ENCODE assay signal across 1 cellular context in the genomic region with DNA sequence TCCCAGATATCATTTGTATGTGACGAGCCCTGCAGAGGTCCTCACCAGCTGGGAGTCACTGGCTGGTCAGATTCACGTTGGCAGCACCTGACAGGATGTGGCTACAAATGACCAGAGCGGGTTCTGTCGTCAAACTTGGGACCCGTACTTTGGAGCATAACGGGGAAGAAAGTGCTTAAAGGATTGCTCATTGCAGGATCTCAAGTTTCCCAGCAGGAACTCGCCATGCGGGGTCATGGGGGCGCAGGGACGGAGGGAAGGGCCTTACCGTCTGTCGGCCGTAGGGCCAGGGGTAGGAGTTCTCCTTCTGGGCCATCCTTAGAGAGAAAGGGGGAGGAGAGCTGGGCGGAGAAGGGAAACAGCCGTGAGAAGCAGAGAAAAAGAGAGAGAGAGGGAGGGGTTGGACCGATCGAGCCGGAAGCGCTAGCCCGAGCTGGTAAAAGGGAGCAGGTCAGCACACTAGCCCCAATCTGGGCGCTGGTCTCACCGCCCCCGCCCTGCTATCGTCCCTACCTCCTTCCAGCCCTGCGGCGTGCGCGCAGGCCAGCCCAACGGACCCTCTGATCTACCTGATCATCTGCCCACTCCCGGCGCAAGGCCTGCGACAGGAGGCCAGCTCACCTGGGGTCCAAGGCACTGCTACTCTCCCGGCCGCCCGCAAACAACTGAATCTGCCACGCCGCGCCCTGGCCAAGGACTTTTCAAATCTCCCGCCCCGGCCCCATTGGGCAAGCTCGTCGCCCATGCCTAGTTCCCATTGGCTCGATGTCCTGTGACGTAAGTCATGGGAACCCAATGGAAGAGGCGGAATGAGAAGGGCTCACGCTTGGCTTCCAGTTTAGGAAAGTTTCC.
TF ChIP-seq lines count a peak whose summit lies in the region.

A gene (minus strand): TSS at position 667 of the 852 bp plus-strand sequence. CDS start 351 bp downstream, at position 316.

TF ChIP-seq in HepG2, 621 proteins besides CTCF, POLR2A, EP300 and RAD21 (continued from another document and continues in another):
- TF ChIP-seq, protein P1, sequence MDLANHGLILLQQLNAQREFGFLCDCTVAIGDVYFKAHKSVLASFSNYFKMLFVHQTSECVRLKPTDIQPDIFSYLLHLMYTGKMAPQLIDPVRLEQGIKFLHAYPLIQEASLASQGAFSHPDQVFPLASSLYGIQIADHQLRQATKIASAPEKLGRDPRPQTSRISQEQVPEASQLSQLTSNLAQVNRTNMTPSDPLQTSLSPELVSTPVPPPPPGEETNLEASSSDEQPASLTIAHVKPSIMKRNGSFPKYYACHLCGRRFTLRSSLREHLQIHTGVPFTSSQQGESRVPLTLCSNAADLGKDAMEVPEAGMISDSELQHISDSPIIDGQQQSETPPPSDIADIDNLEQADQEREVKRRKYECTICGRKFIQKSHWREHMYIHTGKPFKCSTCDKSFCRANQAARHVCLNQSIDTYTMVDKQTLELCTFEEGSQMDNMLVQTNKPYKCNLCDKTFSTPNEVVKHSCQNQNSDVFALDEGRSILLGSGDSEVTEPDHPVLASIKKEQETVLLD (CRISPR knock-in tag; IDR thresholded peaks at IDR 0.05; ENCODE audit: low read depth), result peak; percentile 66; the same call in 1 of the 2 replicates
- TF ChIP-seq, protein P2, sequence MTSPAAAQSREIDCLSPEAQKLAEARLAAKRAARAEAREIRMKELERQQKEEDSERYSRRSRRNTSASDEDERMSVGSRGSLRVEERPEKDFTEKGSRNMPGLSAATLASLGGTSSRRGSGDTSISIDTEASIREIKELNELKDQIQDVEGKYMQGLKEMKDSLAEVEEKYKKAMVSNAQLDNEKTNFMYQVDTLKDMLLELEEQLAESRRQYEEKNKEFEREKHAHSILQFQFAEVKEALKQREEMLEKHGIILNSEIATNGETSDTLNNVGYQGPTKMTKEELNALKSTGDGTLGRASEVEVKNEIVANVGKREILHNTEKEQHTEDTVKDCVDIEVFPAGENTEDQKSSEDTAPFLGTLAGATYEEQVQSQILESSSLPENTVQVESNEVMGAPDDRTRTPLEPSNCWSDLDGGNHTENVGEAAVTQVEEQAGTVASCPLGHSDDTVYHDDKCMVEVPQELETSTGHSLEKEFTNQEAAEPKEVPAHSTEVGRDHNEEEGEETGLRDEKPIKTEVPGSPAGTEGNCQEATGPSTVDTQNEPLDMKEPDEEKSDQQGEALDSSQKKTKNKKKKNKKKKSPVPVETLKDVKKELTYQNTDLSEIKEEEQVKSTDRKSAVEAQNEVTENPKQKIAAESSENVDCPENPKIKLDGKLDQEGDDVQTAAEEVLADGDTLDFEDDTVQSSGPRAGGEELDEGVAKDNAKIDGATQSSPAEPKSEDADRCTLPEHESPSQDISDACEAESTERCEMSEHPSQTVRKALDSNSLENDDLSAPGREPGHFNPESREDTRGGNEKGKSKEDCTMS (CRISPR knock-in tag; conservative IDR thresholded peaks at IDR 0.05), result no peak
- TF ChIP-seq, protein P3, sequence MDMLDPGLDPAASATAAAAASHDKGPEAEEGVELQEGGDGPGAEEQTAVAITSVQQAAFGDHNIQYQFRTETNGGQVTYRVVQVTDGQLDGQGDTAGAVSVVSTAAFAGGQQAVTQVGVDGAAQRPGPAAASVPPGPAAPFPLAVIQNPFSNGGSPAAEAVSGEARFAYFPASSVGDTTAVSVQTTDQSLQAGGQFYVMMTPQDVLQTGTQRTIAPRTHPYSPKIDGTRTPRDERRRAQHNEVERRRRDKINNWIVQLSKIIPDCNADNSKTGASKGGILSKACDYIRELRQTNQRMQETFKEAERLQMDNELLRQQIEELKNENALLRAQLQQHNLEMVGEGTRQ (IDR thresholded peaks at IDR 0.05; ENCODE audit: low read depth, low read length), result no peak
- TF ChIP-seq, protein P3 (CRISPR knock-in tag; IDR thresholded peaks at IDR 0.05; ENCODE audit: borderline replicate concordance), result 0 out of 2 replicates have a peak, but pooled peaks have one; percentile 21
- peak; percentile 23; the same call in 1 of the 2 replicates for TF ChIP-seq NCOA2 (CRISPR knock-in tag; IDR thresholded peaks at IDR 0.05)
- TF ChIP-seq ZNF776 (CRISPR knock-in tag; IDR thresholded peaks at IDR 0.05), result peak; percentile 44; the same call in 1 of the 2 replicates
- TF ChIP-seq, protein P4, sequence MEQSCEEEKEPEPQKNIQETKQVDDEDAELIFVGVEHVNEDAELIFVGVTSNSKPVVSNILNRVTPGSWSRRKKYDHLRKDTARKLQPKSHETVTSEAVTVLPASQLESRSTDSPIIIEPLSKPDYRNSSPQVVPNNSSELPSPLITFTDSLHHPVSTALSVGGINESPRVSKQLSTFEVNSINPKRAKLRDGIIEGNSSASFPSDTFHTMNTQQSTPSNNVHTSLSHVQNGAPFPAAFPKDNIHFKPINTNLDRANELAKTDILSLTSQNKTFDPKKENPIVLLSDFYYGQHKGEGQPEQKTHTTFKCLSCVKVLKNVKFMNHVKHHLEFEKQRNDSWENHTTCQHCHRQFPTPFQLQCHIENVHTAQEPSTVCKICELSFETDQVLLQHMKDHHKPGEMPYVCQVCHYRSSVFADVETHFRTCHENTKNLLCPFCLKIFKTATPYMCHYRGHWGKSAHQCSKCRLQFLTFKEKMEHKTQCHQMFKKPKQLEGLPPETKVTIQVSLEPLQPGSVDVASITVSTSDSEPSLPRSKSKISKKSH (CRISPR knock-in tag; IDR thresholded peaks at IDR 0.05; ENCODE audit: borderline replicate concordance), result no peak
- peak; percentile 99 for TF ChIP-seq MXD4 (CRISPR knock-in tag; IDR thresholded peaks at IDR 0.05)
- TF ChIP-seq, protein P5, sequence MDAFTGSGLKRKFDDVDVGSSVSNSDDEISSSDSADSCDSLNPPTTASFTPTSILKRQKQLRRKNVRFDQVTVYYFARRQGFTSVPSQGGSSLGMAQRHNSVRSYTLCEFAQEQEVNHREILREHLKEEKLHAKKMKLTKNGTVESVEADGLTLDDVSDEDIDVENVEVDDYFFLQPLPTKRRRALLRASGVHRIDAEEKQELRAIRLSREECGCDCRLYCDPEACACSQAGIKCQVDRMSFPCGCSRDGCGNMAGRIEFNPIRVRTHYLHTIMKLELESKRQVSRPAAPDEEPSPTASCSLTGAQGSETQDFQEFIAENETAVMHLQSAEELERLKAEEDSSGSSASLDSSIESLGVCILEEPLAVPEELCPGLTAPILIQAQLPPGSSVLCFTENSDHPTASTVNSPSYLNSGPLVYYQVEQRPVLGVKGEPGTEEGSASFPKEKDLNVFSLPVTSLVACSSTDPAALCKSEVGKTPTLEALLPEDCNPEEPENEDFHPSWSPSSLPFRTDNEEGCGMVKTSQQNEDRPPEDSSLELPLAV (CRISPR knock-in tag; conservative IDR thresholded peaks at IDR 0.05; ENCODE audit: low read depth), result no peak
- 0 out of 2 replicates have a peak, but pooled peaks have one; percentile 56 for TF ChIP-seq EED (CRISPR knock-in tag; IDR thresholded peaks at IDR 0.05)
- no peak for TF ChIP-seq MAZ (IDR thresholded peaks at IDR 0.05; ENCODE audit: borderline replicate concordance, low read depth, low read length)
- TF ChIP-seq MAZ (CRISPR knock-in tag; IDR thresholded peaks at IDR 0.05; ENCODE audit: low read depth), result 0 out of 2 replicates have a peak, but pooled peaks have one; percentile 20
- TF ChIP-seq, protein P6, sequence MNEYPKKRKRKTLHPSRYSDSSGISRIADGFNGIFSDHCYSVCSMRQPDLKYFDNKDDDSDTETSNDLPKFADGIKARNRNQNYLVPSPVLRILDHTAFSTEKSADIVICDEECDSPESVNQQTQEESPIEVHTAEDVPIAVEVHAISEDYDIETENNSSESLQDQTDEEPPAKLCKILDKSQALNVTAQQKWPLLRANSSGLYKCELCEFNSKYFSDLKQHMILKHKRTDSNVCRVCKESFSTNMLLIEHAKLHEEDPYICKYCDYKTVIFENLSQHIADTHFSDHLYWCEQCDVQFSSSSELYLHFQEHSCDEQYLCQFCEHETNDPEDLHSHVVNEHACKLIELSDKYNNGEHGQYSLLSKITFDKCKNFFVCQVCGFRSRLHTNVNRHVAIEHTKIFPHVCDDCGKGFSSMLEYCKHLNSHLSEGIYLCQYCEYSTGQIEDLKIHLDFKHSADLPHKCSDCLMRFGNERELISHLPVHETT (CRISPR knock-in tag; conservative IDR thresholded peaks at IDR 0.05), result no peak
- TF ChIP-seq, protein P7, sequence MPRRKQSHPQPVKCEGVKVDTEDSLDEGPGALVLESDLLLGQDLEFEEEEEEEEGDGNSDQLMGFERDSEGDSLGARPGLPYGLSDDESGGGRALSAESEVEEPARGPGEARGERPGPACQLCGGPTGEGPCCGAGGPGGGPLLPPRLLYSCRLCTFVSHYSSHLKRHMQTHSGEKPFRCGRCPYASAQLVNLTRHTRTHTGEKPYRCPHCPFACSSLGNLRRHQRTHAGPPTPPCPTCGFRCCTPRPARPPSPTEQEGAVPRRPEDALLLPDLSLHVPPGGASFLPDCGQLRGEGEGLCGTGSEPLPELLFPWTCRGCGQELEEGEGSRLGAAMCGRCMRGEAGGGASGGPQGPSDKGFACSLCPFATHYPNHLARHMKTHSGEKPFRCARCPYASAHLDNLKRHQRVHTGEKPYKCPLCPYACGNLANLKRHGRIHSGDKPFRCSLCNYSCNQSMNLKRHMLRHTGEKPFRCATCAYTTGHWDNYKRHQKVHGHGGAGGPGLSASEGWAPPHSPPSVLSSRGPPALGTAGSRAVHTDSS (CRISPR knock-in tag; conservative IDR thresholded peaks at IDR 0.05), result no peak
- TF ChIP-seq, protein P8, sequence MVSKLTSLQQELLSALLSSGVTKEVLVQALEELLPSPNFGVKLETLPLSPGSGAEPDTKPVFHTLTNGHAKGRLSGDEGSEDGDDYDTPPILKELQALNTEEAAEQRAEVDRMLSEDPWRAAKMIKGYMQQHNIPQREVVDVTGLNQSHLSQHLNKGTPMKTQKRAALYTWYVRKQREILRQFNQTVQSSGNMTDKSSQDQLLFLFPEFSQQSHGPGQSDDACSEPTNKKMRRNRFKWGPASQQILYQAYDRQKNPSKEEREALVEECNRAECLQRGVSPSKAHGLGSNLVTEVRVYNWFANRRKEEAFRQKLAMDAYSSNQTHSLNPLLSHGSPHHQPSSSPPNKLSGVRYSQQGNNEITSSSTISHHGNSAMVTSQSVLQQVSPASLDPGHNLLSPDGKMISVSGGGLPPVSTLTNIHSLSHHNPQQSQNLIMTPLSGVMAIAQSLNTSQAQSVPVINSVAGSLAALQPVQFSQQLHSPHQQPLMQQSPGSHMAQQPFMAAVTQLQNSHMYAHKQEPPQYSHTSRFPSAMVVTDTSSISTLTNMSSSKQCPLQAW (CRISPR knock-in tag; IDR thresholded peaks at IDR 0.05), result 0 out of 2 replicates have a peak, but pooled peaks have one; percentile 60
- no peak for TF ChIP-seq BRD4 (CRISPR knock-in tag; IDR thresholded peaks at IDR 0.05)
- no peak for TF ChIP-seq STAT5B (CRISPR knock-in tag; IDR thresholded peaks at IDR 0.05)
- no peak for TF ChIP-seq ZNF3 (CRISPR knock-in tag; IDR thresholded peaks at IDR 0.05)
- TF ChIP-seq, protein P9, sequence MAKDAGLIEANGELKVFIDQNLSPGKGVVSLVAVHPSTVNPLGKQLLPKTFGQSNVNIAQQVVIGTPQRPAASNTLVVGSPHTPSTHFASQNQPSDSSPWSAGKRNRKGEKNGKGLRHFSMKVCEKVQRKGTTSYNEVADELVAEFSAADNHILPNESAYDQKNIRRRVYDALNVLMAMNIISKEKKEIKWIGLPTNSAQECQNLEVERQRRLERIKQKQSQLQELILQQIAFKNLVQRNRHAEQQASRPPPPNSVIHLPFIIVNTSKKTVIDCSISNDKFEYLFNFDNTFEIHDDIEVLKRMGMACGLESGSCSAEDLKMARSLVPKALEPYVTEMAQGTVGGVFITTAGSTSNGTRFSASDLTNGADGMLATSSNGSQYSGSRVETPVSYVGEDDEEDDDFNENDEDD (CRISPR knock-in tag; IDR thresholded peaks at IDR 0.05; ENCODE audit: borderline replicate concordance), result peak; percentile 100
- TF ChIP-seq ZNF558 (CRISPR knock-in tag; IDR thresholded peaks at IDR 0.05; ENCODE audit: borderline replicate concordance), result peak; percentile 75; the same call in 1 of the 2 replicates
- TF ChIP-seq ZNF564 (CRISPR knock-in tag; IDR thresholded peaks at IDR 0.05), result no peak
- TF ChIP-seq THYN1 (CRISPR knock-in tag; IDR thresholded peaks at IDR 0.05; ENCODE audit: borderline replicate concordance, low read depth), result no peak
- no peak for TF ChIP-seq ZNF136 (CRISPR knock-in tag; IDR thresholded peaks at IDR 0.05; ENCODE audit: low read depth)
- TF ChIP-seq, protein P10, sequence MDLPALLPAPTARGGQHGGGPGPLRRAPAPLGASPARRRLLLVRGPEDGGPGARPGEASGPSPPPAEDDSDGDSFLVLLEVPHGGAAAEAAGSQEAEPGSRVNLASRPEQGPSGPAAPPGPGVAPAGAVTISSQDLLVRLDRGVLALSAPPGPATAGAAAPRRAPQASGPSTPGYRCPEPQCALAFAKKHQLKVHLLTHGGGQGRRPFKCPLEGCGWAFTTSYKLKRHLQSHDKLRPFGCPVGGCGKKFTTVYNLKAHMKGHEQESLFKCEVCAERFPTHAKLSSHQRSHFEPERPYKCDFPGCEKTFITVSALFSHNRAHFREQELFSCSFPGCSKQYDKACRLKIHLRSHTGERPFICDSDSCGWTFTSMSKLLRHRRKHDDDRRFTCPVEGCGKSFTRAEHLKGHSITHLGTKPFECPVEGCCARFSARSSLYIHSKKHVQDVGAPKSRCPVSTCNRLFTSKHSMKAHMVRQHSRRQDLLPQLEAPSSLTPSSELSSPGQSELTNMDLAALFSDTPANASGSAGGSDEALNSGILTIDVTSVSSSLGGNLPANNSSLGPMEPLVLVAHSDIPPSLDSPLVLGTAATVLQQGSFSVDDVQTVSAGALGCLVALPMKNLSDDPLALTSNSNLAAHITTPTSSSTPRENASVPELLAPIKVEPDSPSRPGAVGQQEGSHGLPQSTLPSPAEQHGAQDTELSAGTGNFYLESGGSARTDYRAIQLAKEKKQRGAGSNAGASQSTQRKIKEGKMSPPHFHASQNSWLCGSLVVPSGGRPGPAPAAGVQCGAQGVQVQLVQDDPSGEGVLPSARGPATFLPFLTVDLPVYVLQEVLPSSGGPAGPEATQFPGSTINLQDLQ (CRISPR knock-in tag; IDR thresholded peaks at IDR 0.05), result 0 out of 2 replicates have a peak, but pooled peaks have one; percentile 75
- TF ChIP-seq NFATC3 (CRISPR knock-in tag; IDR thresholded peaks at IDR 0.05), result 0 out of 2 replicates have a peak, but pooled peaks have one; percentile 17
- no peak for TF ChIP-seq FIP1L1 (IDR thresholded peaks at IDR 0.05; ENCODE audit: borderline replicate concordance, insufficient read depth, low read depth, low read length)
- no peak for TF ChIP-seq RBM22 (optimal IDR thresholded peaks at IDR 0.05; ENCODE audit: low read length)
- TF ChIP-seq, protein P11, sequence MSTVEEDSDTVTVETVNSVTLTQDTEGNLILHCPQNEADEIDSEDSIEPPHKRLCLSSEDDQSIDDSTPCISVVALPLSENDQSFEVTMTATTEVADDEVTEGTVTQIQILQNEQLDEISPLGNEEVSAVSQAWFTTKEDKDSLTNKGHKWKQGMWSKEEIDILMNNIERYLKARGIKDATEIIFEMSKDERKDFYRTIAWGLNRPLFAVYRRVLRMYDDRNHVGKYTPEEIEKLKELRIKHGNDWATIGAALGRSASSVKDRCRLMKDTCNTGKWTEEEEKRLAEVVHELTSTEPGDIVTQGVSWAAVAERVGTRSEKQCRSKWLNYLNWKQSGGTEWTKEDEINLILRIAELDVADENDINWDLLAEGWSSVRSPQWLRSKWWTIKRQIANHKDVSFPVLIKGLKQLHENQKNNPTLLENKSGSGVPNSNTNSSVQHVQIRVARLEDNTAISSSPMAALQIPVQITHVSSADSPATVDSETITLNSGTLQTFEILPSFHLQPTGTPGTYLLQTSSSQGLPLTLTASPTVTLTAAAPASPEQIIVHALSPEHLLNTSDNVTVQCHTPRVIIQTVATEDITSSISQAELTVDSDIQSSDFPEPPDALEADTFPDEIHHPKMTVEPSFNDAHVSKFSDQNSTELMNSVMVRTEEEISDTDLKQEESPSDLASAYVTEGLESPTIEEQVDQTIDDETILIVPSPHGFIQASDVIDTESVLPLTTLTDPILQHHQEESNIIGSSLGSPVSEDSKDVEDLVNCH (CRISPR knock-in tag; IDR thresholded peaks at IDR 0.05), result no peak
